In the genomic region with DNA sequence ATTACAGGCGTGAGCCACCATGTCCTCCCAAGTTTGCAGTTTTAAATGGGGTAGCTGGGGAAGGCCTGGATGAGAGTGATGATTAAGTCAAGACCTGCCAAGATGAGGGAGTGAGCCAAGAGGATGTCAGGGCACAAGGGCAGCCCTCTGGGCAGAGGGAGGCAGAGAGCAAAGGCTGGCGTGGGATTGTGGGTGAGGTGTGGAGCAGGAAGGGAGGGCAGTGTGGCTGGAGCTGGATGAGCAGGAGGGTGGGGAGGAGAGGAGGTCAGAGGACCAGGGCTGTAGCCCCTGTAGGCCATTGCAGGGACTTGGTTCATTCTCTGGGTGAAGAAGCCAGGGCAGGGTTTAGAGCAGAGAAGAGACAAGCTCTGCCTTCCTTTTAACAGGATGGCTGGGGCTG, we compare ENCODE assay signal across 13 cellular contexts. TPM values are rescaled to one million over a fixed set of nuclear protein-coding genes. Genes with fewer than 3 reads are reported as not detected.
DNase-seq lines count a peak whose midpoint lies in the region; ATAC-seq and TF ChIP-seq lines count a peak whose summit lies in the region.
"Had no signal": no experiment of that assay in that cellular context is flagged by ENCODE, and none has a peak within 500 bp of the region (broad histone marks: within the 10 kb centered on the region; RNA-seq: fewer than 3 reads in every experiment).

No MANE protein-coding gene starts in this region.

- peak overlapping the region; percentile 3 for H2AFZ ChIP-seq in IMR-90 (replicated peaks; ENCODE audit: low read length, poor library complexity)

- H3K27me3 ChIP-seq in IMR-90 (ENCODE audit: control insufficient read depth, insufficient read depth, low read length) (no peaks in the 10 kb centered on the region), left lung (no peaks in the 10 kb centered on the region)
- H3K27me3 ChIP-seq: BE2C had no signal

- no peak overlapping the region for H2AK9ac ChIP-seq in IMR-90 (replicated peaks; ENCODE audit: low read depth, low read length, poor library complexity)

- no peaks in the 10 kb centered on the region for H4K20me1 ChIP-seq in IMR-90 (ENCODE audit: insufficient read depth, low read length)

- intact Hi-C loops in IMR-90 (cut with micrococcal nuclease) (no loop called here), left lung (cut with DNase I) (no loop called here)

- H2BK20ac ChIP-seq in IMR-90 (ENCODE audit: low read depth, low read length) = no peak overlapping the region

- no TSS peak for BruUV-seq in IMR-90 (replicated peaks; lab: Mats Ljungman, UMichigan)

- H4K5ac ChIP-seq in IMR-90 (ENCODE audit: low read depth, low read length) = no peak overlapping the region

- peaks cover 4% of the 10 kb centered on the region for H3K9me1 ChIP-seq in IMR-90 (ENCODE audit: insufficient read depth, low read length)

- no peaks in the 10 kb centered on the region for H3K79me1 ChIP-seq in IMR-90 (ENCODE audit: low read depth in 1 of 2, low read length in 2 of 2)

- H4K91ac ChIP-seq in IMR-90 (ENCODE audit: insufficient read depth, low read depth, low read length) = no peak overlapping the region

- H3K36me3 ChIP-seq in IMR-90 (ENCODE audit: control insufficient read depth, insufficient read depth, low read length) (no peaks in the 10 kb centered on the region), left lung (no peaks in the 10 kb centered on the region)
- H3K36me3 ChIP-seq: BE2C had no signal

- H2BK120ac ChIP-seq in IMR-90 (ENCODE audit: low read depth, low read length) = no peak overlapping the region

- H3K14ac ChIP-seq in IMR-90 (replicated peaks; ENCODE audit: low read depth, low read length) = no peak overlapping the region

- H3K23ac ChIP-seq in IMR-90 (ENCODE audit: low read depth, low read length) = no peak overlapping the region

- H3K9me3 ChIP-seq in IMR-90 (ENCODE audit: control insufficient read depth, insufficient read depth, low read length) (no peaks in the 10 kb centered on the region), left lung (no peaks in the 10 kb centered on the region)
- H3K9me3 ChIP-seq: BE2C had no signal

- H2BK5ac ChIP-seq in IMR-90 (ENCODE audit: low read depth, low read length, poor library complexity, severe bottlenecking) = no peak overlapping the region

- TF ChIP-seq POLR2A in IMR-90 (IDR thresholded peaks at IDR 0.05; ENCODE audit: low read depth, low read length) = no peak

- no peak overlapping the region for H3K27ac ChIP-seq in IMR-90 (ENCODE audit: insufficient read depth, low read length)
- no peak overlapping the region for H3K27ac ChIP-seq in left lung
- H3K27ac ChIP-seq: C4-2B had no signal

- DNase-seq in IMR-90 = no peak
- peak; percentile 72 for DNase-seq in NCI-H226
- no peak for DNase-seq in left lung
- DNase-seq in NCI-H1930 (lab: John Stamatoyannopoulos, UW) = no peak
- no peak for DNase-seq in stimulated activated naive CD8-positive, alpha-beta T cell treated with anti-CD3 and anti-CD28 coated beads, Interleukin-15, Interleukin-2, amounts not matched to agents 100 U/mL and 50 U/mL, for 24 hours
- DNase-seq: BE2C; CD4-positive, alpha-beta memory T cell; DMS79 had no signal

- CTCF ChIA-PET in IMR-90 (lab: Yijun Ruan, JAX) = no interaction called here

- H2BK15ac ChIP-seq in IMR-90 (ENCODE audit: low read depth, low read length) = no peak overlapping the region

- H2AK5ac ChIP-seq in IMR-90 (ENCODE audit: low read depth, low read length) = no peak overlapping the region

- no peak overlapping the region for H3K4ac ChIP-seq in IMR-90 (ENCODE audit: low read depth, low read length)

- no peak overlapping the region for H4K8ac ChIP-seq in IMR-90 (ENCODE audit: low read depth in 2 of 2, low read length in 2 of 2)

- TF ChIP-seq CTCF in IMR-90 (conservative IDR thresholded peaks at IDR 0.05; ENCODE audit: low read depth, low read length) = no peak
- no peak for TF ChIP-seq CTCF in left lung (IDR thresholded peaks at IDR 0.05)

- H3K4me2 ChIP-seq in IMR-90 (ENCODE audit: low read depth, low read length) = no peak overlapping the region

- no peak for TF ChIP-seq RAD21 in IMR-90 (IDR thresholded peaks at IDR 0.05; ENCODE audit: low read length)

- H3K9ac ChIP-seq in IMR-90 (ENCODE audit: low read depth, low read length) = no peak overlapping the region

- POLR2A ChIA-PET in IMR-90 (lab: Charles Lee; ENCODE audit: unreplicated experiment) = no interaction called here

- H3K56ac ChIP-seq in IMR-90 (ENCODE audit: extremely low read depth, insufficient read depth, low read length) = no peak overlapping the region

- ATAC-seq in IMR-90 (ENCODE audit: low read depth) = no peak
- ATAC-seq in esophagus mucosa = peak; percentile 18
- ATAC-seq in left lung = no peak
- ATAC-seq in stimulated activated naive CD8-positive, alpha-beta T cell treated with anti-CD3 and anti-CD28 coated beads, Interleukin-15, Interleukin-2, amounts not matched to agents 100 U/mL and 50 U/mL, for 24 hours = no peak
- ATAC-seq in GM18870 (IDR thresholded peaks at IDR 0.05; ENCODE audit: unreplicated experiment) = no peak
- ATAC-seq: GM12878, HCT116 had no signal

- WGBS in IMR-90 (ENCODE audit: extremely low coverage in 2 of 2, insufficient read length in 1 of 2), 2 experiments = 83% methylated on average over 1 of the region's 2 CpGs; no CpG with 5 or more reads in 1 of the 2 experiments

- H3K18ac ChIP-seq in IMR-90 (ENCODE audit: low read depth, low read length) = no peak overlapping the region

- in situ Hi-C loops in IMR-90 (cut with MboI; ENCODE audit: low sequenced_read_pairs) = no loop called here

- dilution Hi-C loops in IMR-90 (cut with HindIII; ENCODE audit: low sequenced_read_pairs, unreplicated experiment) = no loop called here

- H3K4me3 ChIP-seq in IMR-90 (ENCODE audit: insufficient read depth, low read depth, low read length) (no peak overlapping the region), left lung (no peak overlapping the region)
- H3K4me3 ChIP-seq: GM12878 had no signal

- peaks cover 5% of the 10 kb centered on the region for H3K4me1 ChIP-seq in IMR-90 (ENCODE audit: control insufficient read depth, insufficient read depth, low read length)
- no peaks in the 10 kb centered on the region for H3K4me1 ChIP-seq in left lung

TF ChIP-seq in IMR-90, 13 proteins besides CTCF, POLR2A, EP300 and RAD21:
- TF ChIP-seq RCOR1 (IDR thresholded peaks at IDR 0.05; ENCODE audit: insufficient replicate concordance, low read length) (no peak), CHD1 (IDR thresholded peaks at IDR 0.05; ENCODE audit: low read depth, low read length) (no peak), MAFK (IDR thresholded peaks at IDR 0.05; ENCODE audit: low read depth, low read length) (no peak), MAZ (IDR thresholded peaks at IDR 0.05; ENCODE audit: borderline replicate concordance, low read depth, low read length) (no peak), RFX5 (IDR thresholded peaks at IDR 0.05; ENCODE audit: low read depth, low read length) (no peak), CEBPB (IDR thresholded peaks at IDR 0.05; ENCODE audit: low read depth, low read length) (no peak), MXI1 (IDR thresholded peaks at IDR 0.05; ENCODE audit: borderline replicate concordance, low read depth, low read length) (no peak), SMC3 (IDR thresholded peaks at IDR 0.05; ENCODE audit: low read depth, low read length) (no peak), FOS (IDR thresholded peaks at IDR 0.05; ENCODE audit: low read depth, low read length) (no peak), BHLHE40 (IDR thresholded peaks at IDR 0.05; ENCODE audit: low read depth, low read length) (no peak), NFE2L2 (IDR thresholded peaks at IDR 0.05; ENCODE audit: low read depth, low read length) (no peak)
- TF ChIP-seq, protein P1, sequence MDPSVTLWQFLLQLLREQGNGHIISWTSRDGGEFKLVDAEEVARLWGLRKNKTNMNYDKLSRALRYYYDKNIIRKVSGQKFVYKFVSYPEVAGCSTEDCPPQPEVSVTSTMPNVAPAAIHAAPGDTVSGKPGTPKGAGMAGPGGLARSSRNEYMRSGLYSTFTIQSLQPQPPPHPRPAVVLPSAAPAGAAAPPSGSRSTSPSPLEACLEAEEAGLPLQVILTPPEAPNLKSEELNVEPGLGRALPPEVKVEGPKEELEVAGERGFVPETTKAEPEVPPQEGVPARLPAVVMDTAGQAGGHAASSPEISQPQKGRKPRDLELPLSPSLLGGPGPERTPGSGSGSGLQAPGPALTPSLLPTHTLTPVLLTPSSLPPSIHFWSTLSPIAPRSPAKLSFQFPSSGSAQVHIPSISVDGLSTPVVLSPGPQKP (IDR thresholded peaks at IDR 0.05; ENCODE audit: borderline replicate concordance, low read depth, low read length) = no peak
- TF ChIP-seq, protein P2, sequence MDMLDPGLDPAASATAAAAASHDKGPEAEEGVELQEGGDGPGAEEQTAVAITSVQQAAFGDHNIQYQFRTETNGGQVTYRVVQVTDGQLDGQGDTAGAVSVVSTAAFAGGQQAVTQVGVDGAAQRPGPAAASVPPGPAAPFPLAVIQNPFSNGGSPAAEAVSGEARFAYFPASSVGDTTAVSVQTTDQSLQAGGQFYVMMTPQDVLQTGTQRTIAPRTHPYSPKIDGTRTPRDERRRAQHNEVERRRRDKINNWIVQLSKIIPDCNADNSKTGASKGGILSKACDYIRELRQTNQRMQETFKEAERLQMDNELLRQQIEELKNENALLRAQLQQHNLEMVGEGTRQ (IDR thresholded peaks at IDR 0.05; ENCODE audit: low read depth, low read length) = no peak

RNA-seq across cellular contexts. Expression of a gene that starts 53.7 kb away (rescaled TPM):
- total RNA-seq in IMR-90 (2012; rRNA removed) (395 and 471 TPM in 2 replicates), esophagus mucosa (332 TPM), left lung (100 to 1,000 TPM; 414 to 443 TPM)
- 192 and 220 TPM in 2 replicates for polyA plus RNA-seq in IMR-90 (2012; rRNA removed)
- 116 and 120 TPM in 2 replicates for polyA plus RNA-seq in IMR-90 (2012; cell fraction: cytosol; rRNA removed)
- polyA plus RNA-seq in IMR-90 (2012; cell fraction: nucleus; rRNA removed; ENCODE audit: low replicate concordance) = 108 and 158 TPM in 2 replicates
